Comparison of ENCODE assay signal across 16 cellular contexts in genomic region chr7:22430457-22430856, GRCh38.
DNase-seq lines count a peak whose midpoint lies in the region; ATAC-seq and TF ChIP-seq lines count a peak whose summit lies in the region.
"Had no signal": no experiment of that assay in that cellular context is flagged by ENCODE, and none has a peak within 500 bp of the region (broad histone marks: within the 10 kb centered on the region; RNA-seq: fewer than 3 reads in every experiment).

No MANE protein-coding gene starts in this region.

- TF ChIP-seq POLR2A in suprapubic skin (IDR thresholded peaks at IDR 0.05) = no peak

- H3K9ac ChIP-seq in adipocyte (ENCODE audit: low read length) = no peak overlapping the region

- H3K27ac ChIP-seq in suprapubic skin = peak overlapping the region; percentile 12
- H3K27ac ChIP-seq: adrenal gland had no signal

- TF ChIP-seq CTCF in fibroblast of mammary gland (conservative IDR thresholded peaks at IDR 0.05; ENCODE audit: control insufficient read depth, insufficient read depth, low read depth, low read length) = no peak
- TF ChIP-seq CTCF in suprapubic skin (IDR thresholded peaks at IDR 0.05) = no peak

- WGBS in suprapubic skin = 71% methylated on average over 5 of the region's 5 CpGs

- H3K27me3 ChIP-seq in adipocyte (replicated peaks; ENCODE audit: control insufficient read depth, insufficient read depth, low read length) = no peaks in the 10 kb centered on the region
- no peaks in the 10 kb centered on the region for H3K27me3 ChIP-seq in suprapubic skin
- H3K27me3 ChIP-seq: adrenal gland had no signal

- peak; percentile 48 for DNase-seq in HCEC 1CT
- DNase-seq in adipocyte (ENCODE audit: low read depth) = peak; percentile 30
- peak; percentile 76 for DNase-seq in fibroblast of mammary gland (ENCODE audit: low read depth)
- DNase-seq in suprapubic skin (ENCODE audit: low spot score in 2 of 2) = no peak
- no peak for DNase-seq in C1 segment of cervical spinal cord (lab: John Stamatoyannopoulos, UW)
- DNase-seq: activated CD4-positive, alpha-beta T cell treated with anti-CD3 and anti-CD28 coated beads, Interleukin-2, amount 10 ng/mL, durations not matched to agents 7 days and 5 days; adrenal gland; COR-L47; effector CD8-positive, alpha-beta T cell; hippocampal formation; NCI-H146; NCI-H526; SHP77 had no signal

- no peaks in the 10 kb centered on the region for H3K4me1 ChIP-seq in adipocyte (ENCODE audit: control insufficient read depth, insufficient read depth, low read length)
- H3K4me1 ChIP-seq in suprapubic skin = peaks cover 5% of the 10 kb centered on the region

- no peak for TF ChIP-seq EP300 in suprapubic skin (IDR thresholded peaks at IDR 0.05)

- H3K36me3 ChIP-seq in adipocyte (ENCODE audit: control insufficient read depth, insufficient read depth, low read length, severe bottlenecking) (no peaks in the 10 kb centered on the region), suprapubic skin (no peaks in the 10 kb centered on the region)
- H3K36me3 ChIP-seq: adrenal gland had no signal

- H3K4me3 ChIP-seq in adipocyte (ENCODE audit: low read length) = no peak overlapping the region
- no peak overlapping the region for H3K4me3 ChIP-seq in fibroblast of mammary gland (ENCODE audit: control insufficient read depth, low read depth, low read length)
- no peak overlapping the region for H3K4me3 ChIP-seq in suprapubic skin
- H3K4me3 ChIP-seq: adrenal gland, skin epidermis had no signal

- H3K9me3 ChIP-seq in adipocyte (ENCODE audit: control insufficient read depth, low read length) (no peaks in the 10 kb centered on the region), suprapubic skin (no peaks in the 10 kb centered on the region)
- H3K9me3 ChIP-seq: adrenal gland had no signal

- ATAC-seq in GM19324 (IDR thresholded peaks at IDR 0.05; ENCODE audit: low FRiP score, unreplicated experiment) (no peak), HG02798 (IDR thresholded peaks at IDR 0.05; ENCODE audit: poor library complexity, unreplicated experiment) (no peak)

Comparison
In these comparisons a context has a peak if more than half of its experiments do, and no peak if none do; other contexts are left out.
1. DNase-seq: peak in HCEC 1CT (single experiment), adipocyte (single experiment) and fibroblast of mammary gland (single experiment); none in suprapubic skin (0 of 2) and C1 segment of cervical spinal cord (0 of 14).